In the genomic region with DNA sequence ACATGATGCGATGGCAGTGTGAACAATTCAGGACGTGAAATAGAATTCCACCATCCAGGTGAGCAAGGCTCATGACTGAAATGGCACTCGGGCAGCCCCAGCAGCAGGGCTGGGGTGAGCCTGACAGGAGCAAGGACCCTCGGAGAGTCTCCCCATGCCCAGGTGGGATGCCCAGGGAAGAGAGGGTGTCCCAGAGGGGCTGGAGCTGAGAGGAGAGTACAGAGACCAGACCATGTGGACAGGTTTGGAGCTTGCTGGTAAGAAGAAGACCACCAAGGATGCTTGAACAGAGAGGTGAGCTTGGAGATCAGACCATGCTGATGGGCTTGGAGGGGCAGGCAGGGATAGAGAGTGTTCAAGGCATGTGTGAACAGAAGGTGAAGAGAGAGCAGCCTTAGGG, we compare ENCODE assay signal across 12 cellular contexts.
"Had no signal": no experiment of that assay in that cellular context is flagged by ENCODE, and none has a peak within 500 bp of the region (broad histone marks: within the 10 kb centered on the region; RNA-seq: fewer than 3 reads in every experiment).

No MANE protein-coding gene starts in this region.

- ATAC-seq: activated T-cell treated with anti-CD3 and anti-CD28 coated beads, Interleukin-2, amount 50 U/mL, for 4 hours; stimulated activated naive CD8-positive, alpha-beta T cell treated with anti-CD3 and anti-CD28 coated beads, Interleukin-15, amount 100 ng/mL, for 72 hours had no signal

- DNase-seq: activated naive CD8-positive, alpha-beta T cell treated with anti-CD3 and anti-CD28 coated beads, Interleukin-2, amount 10 ng/mL, durations not matched to agents 7 days and 5 days; activated T-cell treated with anti-CD3 and anti-CD28 coated beads, Interleukin-2, amount 50 U/mL, for 4 hours; anterior cingulate cortex; esophagus squamous epithelium; foreskin fibroblast; islet precursor cell; ovary; SHP77 treated with DMSO at 0.1 percent for 48 hours; stimulated activated CD4-positive, alpha-beta T cell treated with anti-CD3 and anti-CD28 coated beads, Interleukin-4, amount 100 ng/mL, for 4 hours; stimulated activated naive CD8-positive, alpha-beta T cell treated with anti-CD3 and anti-CD28 coated beads, Interleukin-15, amount 100 ng/mL, for 72 hours; T-helper 2 cell had no signal

- H3K36me3 Mint-ChIP-seq: activated naive CD8-positive, alpha-beta T cell treated with anti-CD3 and anti-CD28 coated beads, Interleukin-2, amount 10 ng/mL, durations not matched to agents 7 days and 5 days had no signal

- H3K27me3 ChIP-seq: ovary had no signal

- H3K9me3 Mint-ChIP-seq: activated naive CD8-positive, alpha-beta T cell treated with anti-CD3 and anti-CD28 coated beads, Interleukin-2, amount 10 ng/mL, durations not matched to agents 7 days and 5 days; activated T-cell treated with anti-CD3 and anti-CD28 coated beads, Interleukin-2, amount 50 U/mL, for 4 hours; nephron; stimulated activated naive CD8-positive, alpha-beta T cell treated with anti-CD3 and anti-CD28 coated beads, Interleukin-15, amount 100 ng/mL, for 72 hours had no signal

- H3K4me3 ChIP-seq: esophagus squamous epithelium, ovary had no signal

- H3K27ac Mint-ChIP-seq: activated naive CD8-positive, alpha-beta T cell treated with anti-CD3 and anti-CD28 coated beads, Interleukin-2, amount 10 ng/mL, durations not matched to agents 7 days and 5 days; nephron had no signal

- H3K9me3 ChIP-seq: esophagus squamous epithelium, ovary had no signal

- H3K27ac ChIP-seq: ovary had no signal

- H3K4me3 Mint-ChIP-seq: activated naive CD8-positive, alpha-beta T cell treated with anti-CD3 and anti-CD28 coated beads, Interleukin-2, amount 10 ng/mL, durations not matched to agents 7 days and 5 days; activated T-cell treated with anti-CD3 and anti-CD28 coated beads, Interleukin-2, amount 50 U/mL, for 4 hours; nephron; stimulated activated naive CD8-positive, alpha-beta T cell treated with anti-CD3 and anti-CD28 coated beads, Interleukin-15, amount 100 ng/mL, for 72 hours had no signal

- H3K36me3 ChIP-seq: esophagus squamous epithelium, ovary had no signal

- H3K4me1 Mint-ChIP-seq: nephron; stimulated activated naive CD8-positive, alpha-beta T cell treated with anti-CD3 and anti-CD28 coated beads, Interleukin-15, amount 100 ng/mL, for 72 hours had no signal
